8 cellular contexts compared by ENCODE assay signal in genomic region chr2:231400668-231401054, GRCh38. TPM values are rescaled to one million over a fixed set of nuclear protein-coding genes. Genes with fewer than 3 reads are reported as not detected.
DNase-seq lines count a peak whose midpoint lies in the region; ATAC-seq, FAIRE-seq and TF ChIP-seq lines count a peak whose summit lies in the region.
"Not testable (repeated sequence)": the region's sequence is repeated elsewhere in the genome, so short reads cannot be mapped to it uniquely, and the experiment has no call there.

No MANE protein-coding gene starts in this region.

- H3K4me1 ChIP-seq in BLaER1 treated with 17β-estradiol and CSF1 and Interleukin-3, amounts not matched to agents 10 nM and 100 nM: peaks cover 22 to 38% (median 27%) of the 10 kb centered on the region in 10 experiments
- not testable (repeated sequence) for H3K4me1 ChIP-seq in RWPE2 (ENCODE audit: insufficient read depth, poor library complexity, severe bottlenecking)
- H3K4me1 ChIP-seq in GM12878 (ENCODE audit: control insufficient read depth, insufficient read depth, low read length) (peaks cover 23% of the 10 kb centered on the region), left lung (peaks cover 7 to 33% of the 10 kb centered on the region in 2 donors), ovary (ENCODE audit: insufficient read depth) (peaks cover 20% of the 10 kb centered on the region), tibial artery (peaks cover 0 to 42% (median 22%) of the 10 kb centered on the region in 4 donors)

- in situ Hi-C loops in GM12878 (cut with MboI): not testable (repeated sequence)

- RAD21 ChIA-PET in GM12878 (lab: Charles Lee; ENCODE audit: unreplicated experiment): interaction anchor here (0.7 to 1.8 kb wide), 15 partner anchors 36 to 576 kb away, joined by 3 to 36 read pairs (median 4); no protein-coding TSS in a partner anchor

- TF ChIP-seq EP300 in GM12878 (IDR thresholded peaks at IDR 0.05; ENCODE audit: borderline replicate concordance in 1 of 2, control insufficient read depth in 1 of 2, low read depth in 2 of 2, low read length in 2 of 2); ovary (IDR thresholded peaks at IDR 0.05): not testable (repeated sequence)

- not testable (repeated sequence) for H3K36me3 ChIP-seq in BLaER1 treated with 17β-estradiol and CSF1 and Interleukin-3, amounts not matched to agents 10 nM and 100 nM; RWPE2 (ENCODE audit: low read depth); GM12878 (ENCODE audit: control insufficient read depth in 2 of 2, insufficient read depth in 2 of 2, low read length in 1 of 2); ovary
- H3K36me3 ChIP-seq in left lung (peaks cover 0 to 18% of the 10 kb centered on the region in 2 donors), tibial artery (peaks cover 0 to 12% (median 0%) of the 10 kb centered on the region in 3 donors)

- not testable (repeated sequence) for ATAC-seq in RWPE2 (ENCODE audit: low read depth); GM12878; left lung

- intact Hi-C loops in GM12878 (cut with micrococcal nuclease; ENCODE audit: unreplicated experiment); left lung (cut with DNase I); ovary (cut with DNase I); tibial artery (cut with DNase I; ENCODE audit: low total_unique reads): not testable (repeated sequence)

- H3K79me2 ChIP-seq in GM12878 (ENCODE audit: control insufficient read depth, insufficient read depth, low read length): not testable (repeated sequence)

- POLR2A ChIA-PET in GM12878 (lab: Charles Lee): interaction anchor here (0.5 to 1.8 kb wide), 3 partner anchors 104 to 154 kb away, joined by 4 to 11 read pairs (median 5); no protein-coding TSS in a partner anchor

- not testable (repeated sequence) for DNase-seq in RWPE2 (ENCODE audit: low spot score); GM12878 (ENCODE audit: low read depth, low spot score); left lung; ovary; tibial artery
- DNase-seq in erythroblast (lab: John Stamatoyannopoulos, UW): peak; percentile 45 to 79

- CTCF ChIA-PET in GM12878 (lab: Yijun Ruan, JAX): interaction anchor here (0.8 to 4.7 kb wide), 18 partner anchors 18 to 576 kb away, joined by 3 to 76 read pairs (median 4); no protein-coding TSS in a partner anchor

- TF ChIP-seq CTCF in LNCAP (IDR thresholded peaks at IDR 0.05) (peak; percentile 40; the same call in 1 of the 2 replicates), RWPE2 (IDR thresholded peaks at IDR 0.05; ENCODE audit: poor library complexity, severe bottlenecking) (peak; percentile 46), GM12878 (IDR thresholded peaks at IDR 0.05 in 2 of 3, conservative IDR thresholded peaks at IDR 0.05 in 1 of 3; ENCODE audit: control insufficient read depth in 2 of 3, extremely low read depth in 1 of 3, insufficient read depth in 1 of 3, low read depth in 3 of 3, low read length in 3 of 3) (0 out of 6 replicates have a peak, but pooled peaks of 2 of the 3 experiments have one; percentile 1 to 8), ovary (IDR thresholded peaks at IDR 0.05) (peak in 2 of 3 donors; percentile 5 to 15)
- not testable (repeated sequence) for TF ChIP-seq CTCF in left lung (IDR thresholded peaks at IDR 0.05); tibial artery (IDR thresholded peaks at IDR 0.05)

- not testable (repeated sequence) for BruUV-seq in GM12878 (replicated peaks; lab: Mats Ljungman, UMichigan)

- H3K9me3 ChIP-seq in BLaER1 treated with 17β-estradiol and CSF1 and Interleukin-3, amounts not matched to agents 10 nM and 100 nM (replicated peaks in 1 of 11); RWPE2 (ENCODE audit: severe bottlenecking); GM12878 (replicated peaks; ENCODE audit: control insufficient read depth, insufficient read depth, low read length); left lung; ovary; tibial artery: not testable (repeated sequence)

- H3K27ac ChIP-seq in BLaER1 treated with 17β-estradiol and CSF1 and Interleukin-3, amounts not matched to agents 10 nM and 100 nM: peak overlapping the region in 2 of 11 experiments; percentile 46 to 68; a peak in 3 of 22 replicates
- H3K27ac ChIP-seq in RWPE2 (ENCODE audit: poor library complexity, severe bottlenecking); GM12878 (ENCODE audit: control insufficient read depth, insufficient read depth): not testable (repeated sequence)
- H3K27ac ChIP-seq in left lung: peak overlapping the region; percentile 20 to 67
- peak overlapping the region; percentile 53 to 79 for H3K27ac ChIP-seq in ovary
- peak overlapping the region; percentile 79 to 80 for H3K27ac ChIP-seq in tibial artery

- H3K9ac ChIP-seq in BLaER1 treated with 17β-estradiol and CSF1 and Interleukin-3, amounts not matched to agents 10 nM and 100 nM: peak overlapping the region in 3 of 11 experiments; percentile 7 to 60 (median 18); a peak in 3 of 22 replicates
- not testable (repeated sequence) for H3K9ac ChIP-seq in GM12878 (ENCODE audit: control insufficient read depth, insufficient read depth, low read length)

- FAIRE-seq in GM12878 (lab: Jason Lieb, UNC): not testable (repeated sequence)

- peak overlapping the region; percentile 31 to 86 (median 65); a peak in 21 of 22 replicates for H3K4me2 ChIP-seq in BLaER1 treated with 17β-estradiol and CSF1 and Interleukin-3, amounts not matched to agents 10 nM and 100 nM
- H3K4me2 ChIP-seq in GM12878 (ENCODE audit: control insufficient read depth, insufficient read depth): not testable (repeated sequence)

- not testable (repeated sequence) for TF ChIP-seq POLR2A in GM12878 (IDR thresholded peaks at IDR 0.05; ENCODE audit: low read depth, low read length); erythroblast (IDR thresholded peaks at IDR 0.05; ENCODE audit: low read length); ovary (IDR thresholded peaks at IDR 0.05)

- not testable (repeated sequence) for H4K20me1 ChIP-seq in BLaER1 treated with 17β-estradiol and CSF1 and Interleukin-3, amounts not matched to agents 10 nM and 100 nM; GM12878 (ENCODE audit: control insufficient read depth, insufficient read depth)

- not testable (repeated sequence) for H3K4me3 ChIP-seq in BLaER1 treated with 17β-estradiol and CSF1 and Interleukin-3, amounts not matched to agents 10 nM and 100 nM; RWPE2 (ENCODE audit: severe bottlenecking); GM12878; left lung; ovary; tibial artery

- not testable (repeated sequence) for H2AFZ ChIP-seq in GM12878 (ENCODE audit: control insufficient read depth, low read depth, low read length)

- SMC1A ChIA-PET in GM12878 (lab: Charles Lee; ENCODE audit: uncharacterized antibody, unreplicated experiment): interaction anchor here (0.7 to 3.3 kb wide), 11 partner anchors 10 to 297 kb away, joined by 3 to 42 read pairs (median 3); no protein-coding TSS in a partner anchor

- peaks cover 20 to 31% (median 26%) of the 10 kb centered on the region in 11 experiments for H3K27me3 ChIP-seq in BLaER1 treated with 17β-estradiol and CSF1 and Interleukin-3, amounts not matched to agents 10 nM and 100 nM
- not testable (repeated sequence) for H3K27me3 ChIP-seq in RWPE2 (ENCODE audit: insufficient read depth, poor library complexity, severe bottlenecking); GM12878 (replicated peaks in 1 of 2; ENCODE audit: control insufficient read depth in 2 of 2, insufficient read depth in 2 of 2, low read length in 1 of 2); ovary; tibial artery
- peaks cover 4 to 13% of the 10 kb centered on the region in 2 donors for H3K27me3 ChIP-seq in left lung

- 48% methylated on average over 8 of the region's 8 CpGs for WGBS in GM12878 (ENCODE audit: insufficient coverage, insufficient replicate concordance, low lambda C conversion rate, missing lambda C conversion rate)
- WGBS in ovary, 3 donors: 4 to 12% (median 11%) methylated on average over 8 of the region's 8 CpGs

- TF ChIP-seq RAD21 in GM12878 (IDR thresholded peaks at IDR 0.05; ENCODE audit: insufficient read depth, low read depth, low read length): not testable (repeated sequence)

RNA-seq across cellular contexts. Expression of gene B3GNT7, which starts 5.2 kb away (rescaled TPM):
- 6.4 and 7.8 TPM in 2 replicates for total RNA-seq in GM12878 (2013; cell fraction: nucleolus; rRNA removed)
- 7.2 and 7.9 TPM in 2 replicates for total RNA-seq in GM12878 (2014; rRNA removed)
- 2.6 and 3.0 TPM in 2 replicates for total RNA-seq in GM12878 (2014; rRNA removed; fragmentation: Illumina TruSeq; extraction: Trizol)
- 10.1 and 12.6 TPM in 2 replicates for total RNA-seq in GM12878 (2021)
- 2.0 TPM for polyA plus RNA-seq in GM12878 (2011; ENCODE audit: low read depth)
- 0.52 and 0.91 TPM in 2 replicates for polyA plus RNA-seq in GM12878 (2011; rRNA removed)
- 2.1 and 2.3 TPM in 2 replicates for polyA plus RNA-seq in GM12878 (2011; cell fraction: cytosol; rRNA removed)
- polyA plus RNA-seq in GM12878 (2011; cell fraction: nucleus; rRNA removed): 5.9 and 7.4 TPM in 2 replicates
- polyA plus RNA-seq in GM12878 (2012): 4.4 and 4.5 TPM in 2 replicates
- polyA plus RNA-seq in GM12878 (2014; fragmentation: Illumina TruSeq; extraction: Trizol): 1.2 and 3.8 TPM in 2 replicates
- polyA plus RNA-seq in GM12878 (2014; fragmentation: Nextera tagmentation; extraction: Ambion mirVana): 1 to 10 TPM; 1.1 to 1.3 TPM
- 3.5 and 4.2 TPM in 2 replicates for polyA plus RNA-seq in GM12878 (2014; rRNA removed)
- 1 to 10 TPM; 4.5 to 5.2 TPM for polyA plus RNA-seq in GM12878 (2016; fragmentation: Nextera tagmentation; extraction: Ambion mirVana)
- polyA minus RNA-seq in GM12878 (2011; rRNA and poly(A)+ RNA removed): 1.5 and 3.7 TPM in 2 replicates
- 2.0 and 3.5 TPM in 2 replicates for polyA minus RNA-seq in GM12878 (2011; cell fraction: cytosol; rRNA and poly(A)+ RNA removed)
- polyA minus RNA-seq in GM12878 (2011; cell fraction: nucleus; rRNA and poly(A)+ RNA removed): 2.8 and 3.8 TPM in 2 replicates
- 100 to 1,000 TPM in 1 of 2 donors, 10 to 100 TPM in 1; 32.6 to 107 TPM for total RNA-seq in left lung
- 10 to 100 TPM; 13.1 to 34.0 (median 25.2) TPM for total RNA-seq in ovary
- polyA plus RNA-seq in ovary: 1 to 10 TPM; 4.8 to 6.8 TPM
